Comparison of ENCODE assay signal across 19 cellular contexts in the genomic region with DNA sequence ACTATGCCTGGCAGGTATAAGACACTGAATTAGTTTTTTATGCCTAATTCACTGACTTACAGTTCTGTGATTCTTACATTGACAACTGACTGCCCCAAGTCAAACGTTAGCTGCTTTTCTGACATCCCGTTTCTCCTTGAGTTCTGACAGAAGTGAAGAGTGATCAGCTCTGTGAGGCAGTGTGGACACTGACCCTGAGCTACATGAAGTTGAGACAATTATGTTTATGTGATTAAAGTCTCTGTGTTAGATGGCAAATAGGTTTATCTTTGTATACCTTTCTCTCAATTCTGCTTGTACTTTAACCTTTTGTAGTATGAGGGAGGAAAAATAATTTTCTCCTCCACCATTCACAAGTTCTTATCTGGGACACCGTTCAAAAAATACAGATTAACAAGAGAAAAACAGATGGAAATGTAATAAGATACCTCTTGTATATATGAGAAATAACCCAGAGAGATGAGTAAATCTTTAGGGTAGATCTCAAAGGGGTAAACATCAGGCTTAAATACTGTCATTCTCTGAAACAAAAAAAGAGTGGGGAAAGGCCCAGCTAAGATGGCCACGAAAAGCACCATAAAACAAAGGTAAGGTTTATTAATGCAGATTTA.
DNase-seq lines count a peak whose midpoint lies in the region; ATAC-seq, FAIRE-seq and TF ChIP-seq lines count a peak whose summit lies in the region.
"Had no signal": no experiment of that assay in that cellular context is flagged by ENCODE, and none has a peak within 500 bp of the region (broad histone marks: within the 10 kb centered on the region; RNA-seq: fewer than 3 reads in every experiment).

No MANE protein-coding gene starts in this region.

- H3K27ac ChIP-seq in A549 = no peak overlapping the region
- no peak overlapping the region for H3K27ac ChIP-seq in HEK293 (ENCODE audit: extremely low read depth, low read depth, low read length)
- no peak overlapping the region for H3K27ac ChIP-seq in H1 (ENCODE audit: low read depth, low read length)
- H3K27ac ChIP-seq: PC-9, RWPE1 had no signal

- no peak overlapping the region for H3K18ac ChIP-seq in H1 (ENCODE audit: extremely low read depth, low read length)

- no peak overlapping the region for H4K5ac ChIP-seq in H1 (ENCODE audit: insufficient read length, low read depth, low read length)

- H2BK5ac ChIP-seq in H1 (ENCODE audit: low read depth, low read length) = no peak overlapping the region

- H3K36me3 ChIP-seq in HEK293 (ENCODE audit: control insufficient read depth in 2 of 2, insufficient read depth in 1 of 2, low read length in 2 of 2) (no peaks in the 10 kb centered on the region; a peak in 1 of 3 replicates), H1 (ENCODE audit: control insufficient read depth in 2 of 4, insufficient read depth in 4 of 4, low read length in 3 of 4) (no peaks in the 10 kb centered on the region), mucosa of descending colon (ENCODE audit: low read depth) (no peaks in the 10 kb centered on the region)

- H3K4me1 ChIP-seq in A549 = no peaks in the 10 kb centered on the region
- H3K4me1 ChIP-seq in HEK293 (ENCODE audit: control insufficient read depth, insufficient read depth, low read length) = peaks cover 31% of the 10 kb centered on the region
- peaks cover 0 to 20% (median 6%) of the 10 kb centered on the region in 4 experiments; a peak in 3 of 7 replicates for H3K4me1 ChIP-seq in H1 (replicated peaks in 1 of 4; ENCODE audit: control insufficient read depth in 3 of 4, insufficient read depth in 4 of 4, low read length in 3 of 4)
- H3K4me1 ChIP-seq in mucosa of descending colon (ENCODE audit: low read depth) = peaks cover 3% of the 10 kb centered on the region

- TF ChIP-seq EP300 in A549 (IDR thresholded peaks at IDR 0.05) (no peak), H1 (IDR thresholded peaks at IDR 0.05; ENCODE audit: borderline replicate concordance in 1 of 2, low read depth in 2 of 2, low read length in 2 of 2) (no peak)

- H3K4me3 ChIP-seq in A549 (no peak overlapping the region), HEK293 (ENCODE audit: low read depth, low read length) (no peak overlapping the region), H1 (ENCODE audit: extremely low read depth in 1 of 4, insufficient read depth in 2 of 4, low read depth in 3 of 4, low read length in 4 of 4) (no peak overlapping the region), mucosa of descending colon (no peak overlapping the region), lower leg skin (ENCODE audit: low read depth, poor library complexity, severe bottlenecking) (no peak overlapping the region)
- H3K4me3 ChIP-seq: PC-9 had no signal

- intact Hi-C loops in mucosa of descending colon (cut with DNase I, micrococcal nuclease) = no loop called here
- intact Hi-C loops in lower leg skin (cut with DNase I; ENCODE audit: low total_unique reads) = no loop called here

- TF ChIP-seq POLR2A in A549 (IDR thresholded peaks at IDR 0.05; ENCODE audit: low read length) (no peak), H1 (IDR thresholded peaks at IDR 0.05; ENCODE audit: control extremely low read depth in 1 of 2, low read depth in 2 of 2, low read length in 2 of 2) (no peak), lower leg skin (IDR thresholded peaks at IDR 0.05) (no peak)

- POLR2A ChIA-PET in A549 (lab: Yijun Ruan, JAX) (no interaction called here), HEK293 (lab: Yijun Ruan, JAX) (no interaction called here), H1 (lab: Charles Lee; ENCODE audit: partially characterized antibody) (no interaction called here)

- no peaks in the 10 kb centered on the region for H3K79me1 ChIP-seq in H1 (ENCODE audit: low read depth, low read length)

- H3K23ac ChIP-seq in H1 (ENCODE audit: insufficient read length) = no peak overlapping the region

- H3K79me2 ChIP-seq in H1 (ENCODE audit: control insufficient read depth in 1 of 2, insufficient read depth in 2 of 2, low read length in 2 of 2) = no peaks in the 10 kb centered on the region

- H3K4me2 ChIP-seq in A549 (no peak overlapping the region), H1 (ENCODE audit: insufficient read depth in 1 of 2, low read depth in 2 of 2, low read length in 2 of 2) (no peak overlapping the region)
- H3K4me2 ChIP-seq: PC-9, SK-N-SH had no signal

- no peak overlapping the region for H3K9ac ChIP-seq in H1 (replicated peaks in 1 of 4; ENCODE audit: extremely low read depth in 1 of 4, low read depth in 3 of 4, low read length in 3 of 4)
- H3K9ac ChIP-seq: SK-N-SH had no signal

- no peak overlapping the region for H4K91ac ChIP-seq in H1 (replicated peaks; ENCODE audit: insufficient read length, low read length)

- H3K14ac ChIP-seq in H1 (ENCODE audit: insufficient read length) = no peak overlapping the region

- DNase-seq in A549 (ENCODE audit: low read depth in 1 of 2, low spot score in 1 of 2) = no peak
- no peak for DNase-seq in H1 (ENCODE audit: low read depth in 1 of 2, low spot score in 2 of 2)
- DNase-seq in mucosa of descending colon = no peak
- no peak for DNase-seq in NCI-H774 (lab: John Stamatoyannopoulos, UW)
- no peak for DNase-seq in lower leg skin (ENCODE audit: low spot score in 2 of 2)
- no peak for DNase-seq in activated T-cell treated with anti-CD3 and anti-CD28 coated beads, Interleukin-2, amount 50 U/mL, for 1 hour
- no peak for DNase-seq in activated CD8-positive, alpha-beta memory T cell treated with anti-CD3 and anti-CD28 coated beads, Interleukin-2, amount 50 U/mL, for 4 hours
- DNase-seq: DMS79, NCI-H1105, NCI-H2081, NCI-H446, NCI-H526 treated with DMSO at 0.1 percent for 48 hours, PC-9, SIG-M5, SK-N-SH had no signal

- 83% methylated on average over 4 of the region's 4 CpGs for WGBS in A549 (ENCODE audit: missing lambda C conversion rate)
- 73% methylated on average over 4 of the region's 4 CpGs; no CpG with 5 or more reads in 1 of the 2 experiments for WGBS in H1 (ENCODE audit: extremely low coverage in 1 of 2, insufficient coverage in 1 of 2, insufficient read length in 1 of 2, insufficient replicate concordance in 2 of 2, low coverage in 1 of 2, low lambda C conversion rate in 2 of 2, missing lambda C conversion rate in 1 of 2), 2 experiments
- 90 to 91% methylated on average over 4 of the region's 4 CpGs for WGBS in lower leg skin, 2 donors

- no peaks in the 10 kb centered on the region for H3K23me2 ChIP-seq in H1 (ENCODE audit: low read depth, low read length)

- H2BK20ac ChIP-seq in H1 (ENCODE audit: low read length) = peak overlapping the region; percentile 44; the same call in 1 of the 2 replicates

- no peak overlapping the region for H3K4ac ChIP-seq in H1 (replicated peaks; ENCODE audit: insufficient read length, low read depth, low read length)

- ATAC-seq in A549 (no peak), mucosa of descending colon (peak; percentile 24)

- no peak overlapping the region for H4K8ac ChIP-seq in H1 (ENCODE audit: extremely low read depth, insufficient read depth, low read length)

- no peak overlapping the region; the same call in 1 of the 2 replicates for H2BK12ac ChIP-seq in H1 (ENCODE audit: low read depth, low read length)

- CTCF ChIA-PET in A549 (lab: Yijun Ruan, JAX) = no interaction called here
- CTCF ChIA-PET in HEK293 (lab: Yijun Ruan, JAX) = no interaction called here
- CTCF ChIA-PET in H1 (lab: Charles Lee; ENCODE audit: partially characterized antibody) = interaction anchor here (0.6 kb wide), 1 partner anchor 76 kb away, joined by 3 read pairs; no protein-coding TSS in a partner anchor

- peak; percentile 59 for FAIRE-seq in A549 (lab: Jason Lieb, UNC)
- no peak for FAIRE-seq in H1 (lab: Jason Lieb, UNC)
- FAIRE-seq: D721Med, GM19239 had no signal

- H3K27me3 ChIP-seq in H1 (replicated peaks in 1 of 4; ENCODE audit: control insufficient read depth in 3 of 4, extremely low read depth in 1 of 4, insufficient read depth in 3 of 4, low read length in 3 of 4) = no peaks in the 10 kb centered on the region

- 0 out of 2 replicates have a peak overlapping the region, but pooled peaks have one; percentile 65 for H2BK15ac ChIP-seq in H1 (ENCODE audit: low read length)

- TF ChIP-seq CTCF in A549 (IDR thresholded peaks at IDR 0.05) (no peak), HEK293 (tag by site-specific recombination; IDR thresholded peaks at IDR 0.05) (no peak), H1 (IDR thresholded peaks at IDR 0.05; ENCODE audit: control extremely low read depth in 1 of 3, insufficient read depth in 1 of 3, low read depth in 1 of 3, low read length in 3 of 3) (no peak), mucosa of descending colon (IDR thresholded peaks at IDR 0.05) (no peak), lower leg skin (IDR thresholded peaks at IDR 0.05) (no peak)

- no peak overlapping the region for H3K56ac ChIP-seq in H1 (replicated peaks; ENCODE audit: insufficient read length, low read depth, low read length)

- no peak overlapping the region for H2AK5ac ChIP-seq in H1 (ENCODE audit: low read depth, low read length)

- H4K20me1 ChIP-seq in H1 (replicated peaks in 1 of 2; ENCODE audit: control insufficient read depth in 1 of 2, insufficient read depth in 2 of 2, low read length in 2 of 2) = no peaks in the 10 kb centered on the region

- no peak for TF ChIP-seq RAD21 in A549 (conservative IDR thresholded peaks at IDR 0.05 in 1 of 2, IDR thresholded peaks at IDR 0.05 in 1 of 2)
- TF ChIP-seq RAD21 in H1 (IDR thresholded peaks at IDR 0.05 in 1 of 2, conservative IDR thresholded peaks at IDR 0.05 in 1 of 2; ENCODE audit: low read depth in 2 of 2, low read length in 2 of 2) = no peak

- H3K9me3 ChIP-seq in A549 (no peaks in the 10 kb centered on the region), HEK293 (ENCODE audit: control insufficient read depth, insufficient read depth, low read depth, low read length) (no peaks in the 10 kb centered on the region), H1 (ENCODE audit: insufficient read depth in 2 of 2, low read depth in 1 of 2, low read length in 1 of 2) (no peaks in the 10 kb centered on the region), mucosa of descending colon (no peaks in the 10 kb centered on the region)
- H3K9me3 ChIP-seq: SK-N-SH had no signal

- no peak overlapping the region for H2AFZ ChIP-seq in H1 (ENCODE audit: low read length)
- H2AFZ ChIP-seq: PC-9 had no signal

- H2BK120ac ChIP-seq in H1 (replicated peaks; ENCODE audit: low read depth, low read length) = no peak overlapping the region

TF ChIP-seq in A549, 52 proteins besides CTCF, POLR2A, EP300 and RAD21 (continues in another document):
- no peak for TF ChIP-seq CBX8 (IDR thresholded peaks at IDR 0.05)

TF ChIP-seq in HEK293, 187 proteins besides CTCF, POLR2A, EP300 and RAD21 (continues in another document):
- no peak for TF ChIP-seq ZNF707 (tag by site-specific recombination; IDR thresholded peaks at IDR 0.05)

TF ChIP-seq in H1, 55 proteins besides CTCF, POLR2A, EP300 and RAD21 (continues in another document):
- TF ChIP-seq BRCA1 (IDR thresholded peaks at IDR 0.05; ENCODE audit: low read depth, low read length) (no peak), POU5F1 (IDR thresholded peaks at IDR 0.05; ENCODE audit: low read depth, low read length) (no peak), JUN (IDR thresholded peaks at IDR 0.05; ENCODE audit: low read depth, low read length) (no peak), KDM1A (IDR thresholded peaks at IDR 0.05; ENCODE audit: borderline replicate concordance, low read length) (no peak), TEAD4 (IDR thresholded peaks at IDR 0.05; ENCODE audit: low read depth, low read length) (no peak), KDM5A (IDR thresholded peaks at IDR 0.05; ENCODE audit: low read length) (no peak), TCF12 (IDR thresholded peaks at IDR 0.05; ENCODE audit: low read depth, low read length) (no peak)
